ENCODE assay signal across 8 cellular contexts in genomic region chrX:30889147-30890125, GRCh38. TPM values are rescaled to one million over a fixed set of nuclear protein-coding genes. Genes with fewer than 3 reads are reported as not detected.
DNase-seq lines count a peak whose midpoint lies in the region; ATAC-seq and TF ChIP-seq lines count a peak whose summit lies in the region.

TAB3 (minus strand) TSS chrX:30889254; CDS start chrX:30859588, 29,666 bp downstream.

- DNase-seq in AG10803 (ENCODE audit: low read depth) (peak; percentile 96), NCI-H460 (ENCODE audit: extremely low read depth, low read depth) (peak; percentile 95), cerebellum (ENCODE audit: low spot score) (peak; percentile 90), islet precursor cell (peak; percentile 98)
- peak; percentile 87 for DNase-seq in activated CD4-positive, CD25-positive, alpha-beta regulatory T cell treated with anti-CD3 and anti-CD28 coated beads, Interleukin-2, amount 50 U/mL, for 72 hours
- peak; percentile 74 to 89 (median 84) for DNase-seq in stimulated activated CD4-positive, alpha-beta T cell treated with anti-CD3 and anti-CD28 coated beads, Interleukin-12 subunit alpha, Interleukin-12 subunit beta, amount 100 ng/mL, for 48 hours (ENCODE audit: low read depth in 2 of 3, low spot score in 1 of 3)

- no peak for TF ChIP-seq CTCF in AG10803 (conservative IDR thresholded peaks at IDR 0.05; ENCODE audit: low read length)

- peak; percentile 91 for ATAC-seq in GM19043 (IDR thresholded peaks at IDR 0.05; ENCODE audit: low read depth, unreplicated experiment)
- ATAC-seq in HG03378 (IDR thresholded peaks at IDR 0.05; ENCODE audit: unreplicated experiment): peak; percentile 93

- peak within 1 kb of the TSS; percentile 76 for H3K4me3 ChIP-seq in AG10803 (ENCODE audit: low read length)

RNA-seq across cellular contexts. Expression of gene TAB3, which starts in this region (rescaled TPM):
- total RNA-seq in NCI-H460 (2014; rRNA removed; shearing (Covaris generic)): 15.4 and 17.3 TPM in 2 replicates
- polyA plus RNA-seq in NCI-H460 (2014; cell fraction: nucleus; rRNA removed): 19.5 and 38.9 TPM in 2 replicates
- total RNA-seq in cerebellum: 28.5 TPM

Comparison
In these comparisons a context has a peak if more than half of its experiments do, and no peak if none do; other contexts are left out.
1. Peak in every context shown above with its lines: DNase-seq, ATAC-seq and H3K4me3 ChIP-seq.